Comparison of ENCODE assay signal across 8 cellular contexts in genomic region chr2:142140434-142140845, GRCh38. TPM values are rescaled to one million over a fixed set of nuclear protein-coding genes. Genes with fewer than 3 reads are reported as not detected.
DNase-seq lines count a peak whose midpoint lies in the region; ATAC-seq and TF ChIP-seq lines count a peak whose summit lies in the region.

No MANE protein-coding gene starts in this region.

- H3K4me3 ChIP-seq in HCT116 (replicated peaks in 1 of 2; ENCODE audit: low read depth in 1 of 2, low read length in 2 of 2) (no peak overlapping the region), dorsolateral prefrontal cortex (peak overlapping the region in 10 of 59 donors; percentile 1 to 30 (median 8)), retinal pigment epithelial cell (ENCODE audit: low read length) (no peak overlapping the region)

- DNase-seq in Caki2 (ENCODE audit: low read depth), result peak; percentile 22
- peak; percentile 19 for DNase-seq in HCT116 (ENCODE audit: low read depth, low spot score)
- DNase-seq in NCI-H82 (lab: John Stamatoyannopoulos, UW), result peak; percentile 78
- DNase-seq in dorsolateral prefrontal cortex, result no peak
- DNase-seq in retinal pigment epithelial cell (ENCODE audit: low read depth), result no peak
- DNase-seq in activated naive CD4-positive, alpha-beta T cell treated with anti-CD3 and anti-CD28 coated beads for 36 hours, result no peak
- no peak for DNase-seq in D341Med (ENCODE audit: low spot score)

- CTCF ChIA-PET in HCT116 (lab: Charles Lee), result interaction anchor here (0.8 to 2.7 kb wide), 12 partner anchors 8 to 1554 kb away, joined by 3 to 12 read pairs (median 4); no protein-coding TSS in a partner anchor
- CTCF ChIA-PET in activated naive CD4-positive, alpha-beta T cell treated with anti-CD3 and anti-CD28 coated beads for 36 hours (lab: Charles Lee), result no interaction called here

- H3K9me3 ChIP-seq in HCT116 (ENCODE audit: control insufficient read depth in 1 of 2, insufficient read depth in 1 of 2, low read depth in 1 of 2, low read length in 2 of 2), result no peaks in the 10 kb centered on the region

- H3K27ac Mint-ChIP-seq in activated naive CD4-positive, alpha-beta T cell treated with anti-CD3 and anti-CD28 coated beads for 36 hours, result no peak overlapping the region

- no peaks in the 10 kb centered on the region for H3K36me3 ChIP-seq in HCT116 (ENCODE audit: control insufficient read depth in 1 of 2, insufficient read depth in 2 of 2, low read length in 2 of 2)

- no peaks in the 10 kb centered on the region for H3K9me3 Mint-ChIP-seq in activated naive CD4-positive, alpha-beta T cell treated with anti-CD3 and anti-CD28 coated beads for 36 hours

- H3K36me3 Mint-ChIP-seq in activated naive CD4-positive, alpha-beta T cell treated with anti-CD3 and anti-CD28 coated beads for 36 hours (ENCODE audit: low read depth), result no peaks in the 10 kb centered on the region

- H4K20me1 ChIP-seq in HCT116 (ENCODE audit: insufficient read depth), result no peaks in the 10 kb centered on the region

- ATAC-seq in HCT116 (peak; percentile 58; the same call in 1 of the 2 replicates), HG02610 (IDR thresholded peaks at IDR 0.05; ENCODE audit: unreplicated experiment) (no peak)

- H3K27ac ChIP-seq in HCT116 (ENCODE audit: low read depth, low read length) (no peak overlapping the region), dorsolateral prefrontal cortex (no peak overlapping the region)

- H3K79me2 ChIP-seq in HCT116 (ENCODE audit: insufficient read depth, low read length), result no peaks in the 10 kb centered on the region

- POLR2A ChIA-PET in HCT116 (lab: Charles Lee), result no interaction called here

- RAD21 ChIA-PET in HCT116 (lab: Charles Lee; ENCODE audit: low non-redundant PET in 1 of 2, low total read pairs in 2 of 2, uncharacterized antibody in 2 of 2, unreplicated experiment in 2 of 2), result interaction anchor here (1.4 kb wide), 2 partner anchors 585 to 1277 kb away, joined by 3 to 5 read pairs; no protein-coding TSS in a partner anchor

- no peaks in the 10 kb centered on the region for H3K4me1 Mint-ChIP-seq in activated naive CD4-positive, alpha-beta T cell treated with anti-CD3 and anti-CD28 coated beads for 36 hours (ENCODE audit: low read depth)

- TF ChIP-seq CTCF in HCT116 (IDR thresholded peaks at IDR 0.05 in 2 of 3, conservative IDR thresholded peaks at IDR 0.05 in 1 of 3; ENCODE audit: borderline replicate concordance in 1 of 3, insufficient read depth in 1 of 3, low read depth in 2 of 3, low read length in 2 of 3), result peak; percentile 37 to 62 (median 44); a peak in 4 of 6 replicates
- TF ChIP-seq CTCF in dorsolateral prefrontal cortex (IDR thresholded peaks at IDR 0.05 in 54 of 56, conservative IDR thresholded peaks at IDR 0.05 in 2 of 56; ENCODE audit: low read depth in 1 of 56, partially characterized antibody in 56 of 56), result peak; percentile 57 to 91 (median 75)
- peak; percentile 52 for TF ChIP-seq CTCF in retinal pigment epithelial cell (conservative IDR thresholded peaks at IDR 0.05; ENCODE audit: low read depth, low read length)

- intact Hi-C loops in HCT116 (cut with micrococcal nuclease) (no loop called here), dorsolateral prefrontal cortex (cut with DNase I) (no loop called here)
- intact Hi-C loops in activated naive CD4-positive, alpha-beta T cell treated with anti-CD3 and anti-CD28 coated beads for 36 hours (cut with micrococcal nuclease), result no loop called here

- no peak overlapping the region for H3K4me2 ChIP-seq in HCT116 (ENCODE audit: low read length)

- no TSS peak for BruUV-seq in HCT116 (replicated peaks; lab: Mats Ljungman, UMichigan)

- H3K4me1 ChIP-seq in HCT116 (ENCODE audit: control insufficient read depth in 1 of 2, insufficient read depth in 2 of 2, low read length in 2 of 2), result no peaks in the 10 kb centered on the region

- TF ChIP-seq POLR2A in HCT116 (IDR thresholded peaks at IDR 0.05; ENCODE audit: borderline replicate concordance, extremely low read depth, insufficient read depth, insufficient read length), result no peak

- no peak overlapping the region for H3K9ac ChIP-seq in HCT116 (ENCODE audit: low read length)

- no peak overlapping the region for H3K4me3 Mint-ChIP-seq in activated naive CD4-positive, alpha-beta T cell treated with anti-CD3 and anti-CD28 coated beads for 36 hours

- TF ChIP-seq RAD21 in HCT116 (IDR thresholded peaks at IDR 0.05; ENCODE audit: low read depth), result peak; percentile 77

- in situ Hi-C loops in Caki2 (cut with HindIII; ENCODE audit: low pct_unique_long_range_greater_than_20kb, low sequenced_read_pairs), result no loop called here

- no peaks in the 10 kb centered on the region for H3K9me2 ChIP-seq in HCT116 (ENCODE audit: insufficient read depth)

- H3K27me3 Mint-ChIP-seq in activated naive CD4-positive, alpha-beta T cell treated with anti-CD3 and anti-CD28 coated beads for 36 hours (ENCODE audit: low read depth), result no peaks in the 10 kb centered on the region

- peak overlapping the region; percentile 52 for H2AFZ ChIP-seq in HCT116 (ENCODE audit: low read depth, low read length, poor library complexity, severe bottlenecking)

- H3K27me3 ChIP-seq in HCT116 (ENCODE audit: insufficient read depth, low read length) (no peaks in the 10 kb centered on the region), dorsolateral prefrontal cortex (no peaks in the 10 kb centered on the region)

TF ChIP-seq in HCT116, 20 proteins besides CTCF, POLR2A, EP300 and RAD21:
- TF ChIP-seq ELF1 (IDR thresholded peaks at IDR 0.05; ENCODE audit: borderline replicate concordance, low read depth) (no peak), CEBPB (IDR thresholded peaks at IDR 0.05; ENCODE audit: low read depth) (no peak)

RNA-seq across cellular contexts. Expression of gene LRP1B, which starts 9.6 kb away (rescaled TPM):
- total RNA-seq in Caki2 (2014; rRNA removed; shearing (Covaris generic); ENCODE audit: low replicate concordance), result 0.14 TPM in 1 of 2 replicates, not detected in the other
- 0.34 TPM for total RNA-seq in HCT116 (2021; ENCODE audit: unreplicated experiment)
- polyA plus RNA-seq in HCT116 (2012), result 0.03 and 0.10 TPM in 2 replicates
- total RNA-seq in dorsolateral prefrontal cortex, result 100 to 1,000 TPM in 1 of 120 experiments, 10 to 100 TPM in 119; 35.7 to 134 (median 66.8) TPM
- not detected for total RNA-seq in activated naive CD4-positive, alpha-beta T cell treated with anti-CD3 and anti-CD28 coated beads for 36 hours

Comparison
In these comparisons a context has a peak if more than half of its experiments do, and no peak if none do; other contexts are left out.
1. DNase-seq: peak in Caki2 (single experiment), HCT116 (single experiment) and NCI-H82 (single experiment); none in dorsolateral prefrontal cortex (0 of 10), retinal pigment epithelial cell (single experiment), activated naive CD4-positive, alpha-beta T cell treated with anti-CD3 and anti-CD28 coated beads for 36 hours (single experiment) and D341Med (single experiment).
2. RNA of gene LRP1B, which starts 9.6 kb away (total RNA-seq): 35.7 to 134 TPM in dorsolateral prefrontal cortex; 0.34 TPM in HCT116 (single experiment), 0.14 TPM in Caki2 and not detected in activated naive CD4-positive, alpha-beta T cell treated with anti-CD3 and anti-CD28 coated beads for 36 hours; every median in the first group is over 10 times any median in the second.
3. Peak in every context shown above with its lines, with median percentiles within 50 percentile points of each other: CTCF ChIP-seq.